In the genomic region with DNA sequence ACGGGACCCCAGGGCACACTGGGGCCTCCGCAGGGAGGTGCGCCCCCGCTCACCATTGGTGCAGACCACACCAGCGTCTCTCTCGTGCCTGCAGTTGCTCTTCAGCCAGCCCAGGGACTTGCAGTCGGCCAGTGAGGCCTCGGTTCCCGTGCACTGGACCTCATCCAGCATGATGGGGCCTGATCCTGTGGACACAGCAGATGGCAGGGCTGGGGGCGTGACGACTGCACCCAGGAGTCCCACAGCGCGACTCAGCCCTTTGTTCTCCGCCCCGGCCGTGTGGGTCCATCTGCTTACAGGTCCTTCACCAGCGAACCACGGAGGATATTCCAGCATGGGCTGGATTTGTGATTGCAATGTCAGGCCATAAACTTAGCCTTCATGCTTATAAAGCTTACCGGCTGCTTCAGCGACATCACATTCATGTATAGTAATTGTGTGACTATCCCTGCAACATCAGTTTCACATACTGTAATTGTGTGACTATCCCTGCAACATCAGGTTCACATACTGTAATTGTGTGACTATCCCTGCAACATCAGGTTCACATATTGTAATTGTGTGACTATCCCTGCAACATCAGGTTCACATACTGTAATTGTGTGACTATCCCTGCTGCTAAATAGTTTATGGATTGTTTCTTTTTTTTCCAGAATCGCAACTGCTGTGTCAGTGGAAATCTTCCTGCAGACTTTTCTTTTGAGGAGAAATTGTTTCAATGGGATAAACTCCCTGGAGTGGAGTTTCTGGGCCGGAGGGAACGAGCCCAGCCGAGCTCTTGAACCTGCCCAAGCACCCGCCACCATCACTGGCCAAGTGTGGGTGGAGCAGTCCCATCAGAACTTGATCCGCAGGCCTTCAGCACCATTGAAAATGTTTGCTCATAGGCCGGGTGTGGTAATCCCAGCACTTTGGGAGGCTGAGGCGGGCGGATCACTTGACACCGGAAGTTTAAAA, we compare ENCODE assay signal across 8 cellular contexts. TPM values are rescaled to one million over a fixed set of nuclear protein-coding genes. Genes with fewer than 3 reads are reported as not detected.
DNase-seq lines count a peak whose midpoint lies in the region; ATAC-seq lines count a peak whose summit lies in the region.

No MANE protein-coding gene starts in this region.

- H3K9me3 ChIP-seq in HUES48 (ENCODE audit: control insufficient read depth, insufficient read depth, low read length) (no peaks in the 10 kb centered on the region), iPS-20b (ENCODE audit: insufficient read depth, low read depth, low read length) (no peaks in the 10 kb centered on the region)

- no peak overlapping the region for H2AFZ ChIP-seq in ACC112 (ENCODE audit: low read length, unreplicated experiment)

- H3K79me2 ChIP-seq in ACC112 (ENCODE audit: control insufficient read depth, insufficient read depth, low read length, unreplicated experiment): peaks cover 64% of the 10 kb centered on the region

- H3K36me3 ChIP-seq in ACC112 (ENCODE audit: insufficient read depth, low read length) (peaks cover 17% of the 10 kb centered on the region; the same call in 1 of the 2 replicates), HUES48 (ENCODE audit: control insufficient read depth, insufficient read depth, low read length) (no peaks in the 10 kb centered on the region), iPS-20b (ENCODE audit: insufficient read depth, low read depth, low read length) (no peaks in the 10 kb centered on the region)

- no peaks in the 10 kb centered on the region for H3K27me3 ChIP-seq in ACC112 (ENCODE audit: insufficient read depth, low read length)
- no peaks in the 10 kb centered on the region for H3K27me3 ChIP-seq in HUES48 (ENCODE audit: control insufficient read depth, insufficient read depth, low read length)
- no peaks in the 10 kb centered on the region for H3K27me3 ChIP-seq in iPS-20b (ENCODE audit: insufficient read depth, low read length)

- H3K4me3 Mint-ChIP-seq in activated T-helper 17 cell treated with anti-CD3 and anti-CD28 coated beads, Interleukin-2, amount 50 U/mL, for 72 hours: no peak overlapping the region

- ATAC-seq in GM18907 (IDR thresholded peaks at IDR 0.05; ENCODE audit: unreplicated experiment): no peak
- no peak for ATAC-seq in activated T-helper 17 cell treated with anti-CD3 and anti-CD28 coated beads, Interleukin-2, amount 50 U/mL, for 72 hours (replicated peaks)
- ATAC-seq in HG02623 (IDR thresholded peaks at IDR 0.05; ENCODE audit: unreplicated experiment): no peak

- H3K4me1 ChIP-seq in ACC112 (ENCODE audit: control insufficient read depth, insufficient read depth, low read length, unreplicated experiment): peaks cover 44% of the 10 kb centered on the region
- H3K4me1 ChIP-seq in HUES48 (ENCODE audit: control insufficient read depth, insufficient read depth, low read length): peaks cover 7% of the 10 kb centered on the region; the same call in 1 of the 2 replicates
- no peaks in the 10 kb centered on the region for H3K4me1 ChIP-seq in iPS-20b (ENCODE audit: insufficient read depth, low read length)

- no peak overlapping the region; the same call in 1 of the 2 replicates for H3K4me3 ChIP-seq in ACC112 (ENCODE audit: low read depth, low read length)
- H3K4me3 ChIP-seq in HUES48 (ENCODE audit: low read depth, low read length): no peak overlapping the region
- 0 out of 2 replicates have a peak overlapping the region, but pooled peaks have one; percentile 2 for H3K4me3 ChIP-seq in iPS-20b (ENCODE audit: low read length)

- no peaks in the 10 kb centered on the region for H3K36me3 Mint-ChIP-seq in activated T-helper 17 cell treated with anti-CD3 and anti-CD28 coated beads, Interleukin-2, amount 50 U/mL, for 72 hours (ENCODE audit: low read depth)

- no peak overlapping the region for H3K27ac Mint-ChIP-seq in activated T-helper 17 cell treated with anti-CD3 and anti-CD28 coated beads, Interleukin-2, amount 50 U/mL, for 72 hours

- H3K9ac ChIP-seq in HUES48 (ENCODE audit: low read depth, low read length) (no peak overlapping the region), iPS-20b (ENCODE audit: low read depth, low read length) (no peak overlapping the region)

- H3K27me3 Mint-ChIP-seq in activated T-helper 17 cell treated with anti-CD3 and anti-CD28 coated beads, Interleukin-2, amount 50 U/mL, for 72 hours: no peaks in the 10 kb centered on the region

- H3K27ac ChIP-seq in ACC112 (ENCODE audit: low read depth, low read length) (peak overlapping the region; percentile 46), HUES48 (ENCODE audit: low read depth, low read length) (peak overlapping the region; percentile 62), angular gyrus (ENCODE audit: low read depth, low read length) (peak overlapping the region; percentile 3), iPS-20b (ENCODE audit: low read length) (no peak overlapping the region)

- H3K4me1 Mint-ChIP-seq in activated T-helper 17 cell treated with anti-CD3 and anti-CD28 coated beads, Interleukin-2, amount 50 U/mL, for 72 hours: peaks cover 7% of the 10 kb centered on the region

- DNase-seq in stromal cell of bone marrow (ENCODE audit: low read depth): peak; percentile 80

- no peaks in the 10 kb centered on the region for H3K9me3 Mint-ChIP-seq in activated T-helper 17 cell treated with anti-CD3 and anti-CD28 coated beads, Interleukin-2, amount 50 U/mL, for 72 hours

RNA-seq across cellular contexts. Expression of gene LGALS3BP, which starts 4.8 kb away (rescaled TPM):
- 10 to 100 TPM; 44.8 to 48.2 TPM for total RNA-seq in activated T-helper 17 cell treated with anti-CD3 and anti-CD28 coated beads, Interleukin-2, amount 50 U/mL, for 72 hours

RNA-seq across cellular contexts. Expression of gene CANT1, which starts 34.7 kb away (rescaled TPM):
- total RNA-seq in activated T-helper 17 cell treated with anti-CD3 and anti-CD28 coated beads, Interleukin-2, amount 50 U/mL, for 72 hours: 10 to 100 TPM; 67.8 to 73.8 TPM

RNA-seq across cellular contexts. Expression of gene C1QTNF1, which starts 49.1 kb away (rescaled TPM):
- total RNA-seq in activated T-helper 17 cell treated with anti-CD3 and anti-CD28 coated beads, Interleukin-2, amount 50 U/mL, for 72 hours: not detected

RNA-seq across cellular contexts. Expression of gene TIMP2, which starts 49.7 kb away (rescaled TPM):
- under 1 TPM; 0.74 to 0.86 TPM for total RNA-seq in activated T-helper 17 cell treated with anti-CD3 and anti-CD28 coated beads, Interleukin-2, amount 50 U/mL, for 72 hours
